Comparison of ENCODE assay signal across 21 cellular contexts in genomic region chr6:91710356-91710755, GRCh38.
"Had no signal": no experiment of that assay in that cellular context is flagged by ENCODE, and none has a peak within 500 bp of the region (broad histone marks: within the 10 kb centered on the region; RNA-seq: fewer than 3 reads in every experiment).

No MANE protein-coding gene starts in this region.

- H2AFZ ChIP-seq: parathyroid adenoma had no signal

- H3K4me1 ChIP-seq: esophagus muscularis mucosa, gastroesophageal sphincter, heart left ventricle, parathyroid adenoma, psoas muscle, right lobe of liver, suprapubic skin, thyroid gland had no signal

- H3K36me3 Mint-ChIP-seq: naive B cell; stimulated activated effector memory CD8-positive, alpha-beta T cell treated with anti-CD3 and anti-CD28 coated beads, Interleukin-12 subunit alpha, Interleukin-12 subunit beta, amount 100 ng/mL, for 72 hours; type B pancreatic cell had no signal

- H3K27me3 Mint-ChIP-seq: naive B cell, type B pancreatic cell had no signal

- H3K4me3 ChIP-seq: esophagus muscularis mucosa, gastroesophageal sphincter, heart left ventricle, lung, psoas muscle, right lobe of liver, suprapubic skin, thyroid gland had no signal

- H3K79me2 ChIP-seq: parathyroid adenoma had no signal

- DNase-seq: effector memory CD4-positive, alpha-beta T cell; heart left ventricle; left colon; left ventricle myocardium superior; mesendoderm; naive B cell; psoas muscle; retina; right lobe of liver; stimulated activated CD4-positive, alpha-beta T cell treated with anti-CD3 and anti-CD28 coated beads, Interleukin-4, amount 100 ng/mL, for 1 hour; stimulated activated CD8-positive, alpha-beta memory T cell treated with anti-CD3 and anti-CD28 coated beads, Interleukin-4, amount 100 ng/mL, for 48 hours; stimulated activated naive CD8-positive, alpha-beta T cell treated with anti-CD3 and anti-CD28 coated beads, Interleukin-15, Interleukin-2, amounts not matched to agents 100 U/mL and 50 U/mL, for 24 hours; thyroid gland had no signal

- H3K27ac Mint-ChIP-seq: naive B cell; nephron; stimulated activated effector memory CD8-positive, alpha-beta T cell treated with anti-CD3 and anti-CD28 coated beads, Interleukin-12 subunit alpha, Interleukin-12 subunit beta, amount 100 ng/mL, for 72 hours; type B pancreatic cell had no signal

- H3K36me3 ChIP-seq: esophagus muscularis mucosa, gastroesophageal sphincter, heart left ventricle, right lobe of liver, suprapubic skin, thyroid gland had no signal

- ATAC-seq: gastroesophageal sphincter; heart left ventricle; left colon; left ventricle myocardium superior; psoas muscle; right lobe of liver; stimulated activated effector memory CD8-positive, alpha-beta T cell treated with anti-CD3 and anti-CD28 coated beads, Interleukin-12 subunit alpha, Interleukin-12 subunit beta, amount 100 ng/mL, for 72 hours; stimulated activated naive CD8-positive, alpha-beta T cell treated with anti-CD3 and anti-CD28 coated beads, Interleukin-15, Interleukin-2, amounts not matched to agents 100 U/mL and 50 U/mL, for 24 hours had no signal

- H3K9me3 ChIP-seq: esophagus muscularis mucosa, gastroesophageal sphincter, heart left ventricle, psoas muscle, right lobe of liver, suprapubic skin, thyroid gland had no signal

- H3K9me3 Mint-ChIP-seq: nephron, type B pancreatic cell had no signal

- H3K4me3 Mint-ChIP-seq: naive B cell; nephron; stimulated activated effector memory CD8-positive, alpha-beta T cell treated with anti-CD3 and anti-CD28 coated beads, Interleukin-12 subunit alpha, Interleukin-12 subunit beta, amount 100 ng/mL, for 72 hours; type B pancreatic cell had no signal

- H3K4me1 Mint-ChIP-seq: naive B cell; stimulated activated effector memory CD8-positive, alpha-beta T cell treated with anti-CD3 and anti-CD28 coated beads, Interleukin-12 subunit alpha, Interleukin-12 subunit beta, amount 100 ng/mL, for 72 hours had no signal

- H3K27me3 ChIP-seq: esophagus muscularis mucosa, gastroesophageal sphincter, heart left ventricle, right lobe of liver, suprapubic skin, thyroid gland had no signal

- H3K27ac ChIP-seq: esophagus muscularis mucosa, gastroesophageal sphincter, heart left ventricle, parathyroid adenoma, psoas muscle, right lobe of liver, suprapubic skin, thyroid gland had no signal
